12 cellular contexts compared by ENCODE assay signal in genomic region chr9:108056083-108056804, GRCh38.
DNase-seq lines count a peak whose midpoint lies in the region; ATAC-seq and TF ChIP-seq lines count a peak whose summit lies in the region.
"Had no signal": no experiment of that assay in that cellular context is flagged by ENCODE, and none has a peak within 500 bp of the region (broad histone marks: within the 10 kb centered on the region; RNA-seq: fewer than 3 reads in every experiment).

No MANE protein-coding gene starts in this region.

- no peak for DNase-seq in CD14-positive monocyte (ENCODE audit: low spot score)
- peak; percentile 63 for DNase-seq in NCI-H460 (ENCODE audit: extremely low read depth, low read depth)
- DNase-seq in colonic mucosa, result no peak
- DNase-seq in right lobe of liver, result no peak
- DNase-seq in GM20000 (ENCODE audit: low spot score), result no peak
- DNase-seq in DMS79 (lab: John Stamatoyannopoulos, UW), result no peak
- DNase-seq in NCI-H2196 treated with DMSO at 0.1 percent for 48 hours (lab: John Stamatoyannopoulos, UW; ENCODE audit: unreplicated experiment), result no peak
- DNase-seq in CD4-positive, alpha-beta memory T cell, result no peak
- DNase-seq: adrenal gland; effector memory CD8-positive, alpha-beta T cell; NCI-H187 treated with DMSO at 0.1 percent for 48 hours had no signal

- no peak overlapping the region for H3K4me3 ChIP-seq in colonic mucosa
- H3K4me3 ChIP-seq in right lobe of liver, result no peak overlapping the region
- H3K4me3 ChIP-seq in CD4-positive, alpha-beta memory T cell (ENCODE audit: low read length in 2 of 2), result no peak overlapping the region
- H3K4me3 ChIP-seq: adrenal gland, BLaER1 had no signal

- peak overlapping the region in 1 of 2 donors; percentile 29 for H3K9ac ChIP-seq in colonic mucosa (ENCODE audit: low read depth in 2 of 2, low read length in 2 of 2)
- H3K9ac ChIP-seq: BLaER1 had no signal

- ATAC-seq in right lobe of liver, result peak in 3 of 4 donors; percentile 50 to 68 (median 64)
- ATAC-seq: effector memory CD8-positive, alpha-beta T cell had no signal

- peaks cover 10% of the 10 kb centered on the region for H3K4me1 ChIP-seq in colonic mucosa
- no peaks in the 10 kb centered on the region for H3K4me1 ChIP-seq in right lobe of liver
- no peaks in the 10 kb centered on the region for H3K4me1 ChIP-seq in CD4-positive, alpha-beta memory T cell (ENCODE audit: insufficient read depth, low read length)

- TF ChIP-seq CTCF in CD14-positive monocyte (IDR thresholded peaks at IDR 0.05) (no peak), colonic mucosa (IDR thresholded peaks at IDR 0.05) (no peak), right lobe of liver (IDR thresholded peaks at IDR 0.05) (no peak), GM20000 (IDR thresholded peaks at IDR 0.05; ENCODE audit: extremely low read depth, missing control alignments) (no peak)

- no peaks in the 10 kb centered on the region for H3K27me3 ChIP-seq in colonic mucosa
- no peaks in the 10 kb centered on the region for H3K27me3 ChIP-seq in right lobe of liver
- H3K27me3 ChIP-seq in CD4-positive, alpha-beta memory T cell (ENCODE audit: insufficient read depth, low read length), result no peaks in the 10 kb centered on the region
- H3K27me3 ChIP-seq: adrenal gland, BLaER1 had no signal

- CTCF ChIA-PET in CD4-positive, alpha-beta memory T cell (lab: Charles Lee; ENCODE audit: partially characterized antibody), result no interaction called here

- H3K27me3 Mint-ChIP-seq in CD14-positive monocyte (ENCODE audit: low read depth in 3 of 3), result peaks cover 1 to 5% (median 1%) of the 10 kb centered on the region in 3 donors
- H3K27me3 Mint-ChIP-seq in CD4-positive, alpha-beta memory T cell, result no peaks in the 10 kb centered on the region
- H3K27me3 Mint-ChIP-seq: effector memory CD8-positive, alpha-beta T cell had no signal

- H3K4me1 Mint-ChIP-seq in CD14-positive monocyte, result peaks cover 37% of the 10 kb centered on the region
- H3K4me1 Mint-ChIP-seq in CD4-positive, alpha-beta memory T cell, result no peaks in the 10 kb centered on the region

- no peak for TF ChIP-seq POLR2A in right lobe of liver (IDR thresholded peaks at IDR 0.05)

- intact Hi-C loops in CD14-positive monocyte (cut with micrococcal nuclease) (loop anchor here in 1 of 2 donors (5.0 to 10.0 kb wide), 3 partner anchors 121 to 569 kb away; partner anchors contain the start of gene KLF4), colonic mucosa (cut with DNase I) (no loop called here), right lobe of liver (cut with DNase I) (no loop called here)
- intact Hi-C loops in CD4-positive, alpha-beta memory T cell (cut with micrococcal nuclease), result no loop called here

- H3K4me3 Mint-ChIP-seq in CD14-positive monocyte, result no peak overlapping the region
- H3K4me3 Mint-ChIP-seq in CD4-positive, alpha-beta memory T cell, result no peak overlapping the region
- H3K4me3 Mint-ChIP-seq: effector memory CD8-positive, alpha-beta T cell had no signal

- H3K36me3 ChIP-seq in colonic mucosa, result no peaks in the 10 kb centered on the region
- no peaks in the 10 kb centered on the region for H3K36me3 ChIP-seq in right lobe of liver
- H3K36me3 ChIP-seq in CD4-positive, alpha-beta memory T cell (ENCODE audit: insufficient read depth, low read length), result no peaks in the 10 kb centered on the region
- H3K36me3 ChIP-seq: adrenal gland, BLaER1 had no signal

- H3K27ac ChIP-seq in colonic mucosa (peak overlapping the region; percentile 53), right lobe of liver (no peak overlapping the region)
- no peak overlapping the region for H3K27ac ChIP-seq in CD4-positive, alpha-beta memory T cell (ENCODE audit: low read depth, low read length)
- H3K27ac ChIP-seq: adrenal gland, BLaER1 had no signal

- H3K9me3 ChIP-seq in colonic mucosa (no peaks in the 10 kb centered on the region), right lobe of liver (no peaks in the 10 kb centered on the region)
- no peaks in the 10 kb centered on the region for H3K9me3 ChIP-seq in CD4-positive, alpha-beta memory T cell (ENCODE audit: control insufficient read depth in 1 of 2, low read length in 2 of 2)
- H3K9me3 ChIP-seq: adrenal gland, BLaER1 had no signal

- WGBS in right lobe of liver (ENCODE audit: insufficient coverage, low coverage, low lambda C conversion rate, missing lambda C conversion rate), result 37% methylated on average over 6 of the region's 6 CpGs

- peak overlapping the region in 6 of 7 donors; percentile 1 to 82 (median 66) for H3K27ac Mint-ChIP-seq in CD14-positive monocyte
- no peak overlapping the region for H3K27ac Mint-ChIP-seq in CD4-positive, alpha-beta memory T cell
- H3K27ac Mint-ChIP-seq: effector memory CD8-positive, alpha-beta T cell had no signal

- peaks cover 0 to 9% of the 10 kb centered on the region in 2 donors for H3K36me3 Mint-ChIP-seq in CD14-positive monocyte
- no peaks in the 10 kb centered on the region for H3K36me3 Mint-ChIP-seq in CD4-positive, alpha-beta memory T cell

- H3K9me3 Mint-ChIP-seq in CD14-positive monocyte, result peaks cover 0 to 3% (median 0%) of the 10 kb centered on the region in 7 donors
- H3K9me3 Mint-ChIP-seq in CD4-positive, alpha-beta memory T cell, result peaks cover 0 to 18% (median 5%) of the 10 kb centered on the region in 8 donors

- POLR2A ChIA-PET in CD4-positive, alpha-beta memory T cell (lab: Charles Lee; ENCODE audit: partially characterized antibody), result no interaction called here

Comparison
In these comparisons a context has a peak if more than half of its experiments do, and no peak if none do; other contexts are left out.
1. H3K27ac Mint-ChIP-seq: peak in CD14-positive monocyte (6 of 7); none in CD4-positive, alpha-beta memory T cell (0 of 7).